In the genomic region with DNA sequence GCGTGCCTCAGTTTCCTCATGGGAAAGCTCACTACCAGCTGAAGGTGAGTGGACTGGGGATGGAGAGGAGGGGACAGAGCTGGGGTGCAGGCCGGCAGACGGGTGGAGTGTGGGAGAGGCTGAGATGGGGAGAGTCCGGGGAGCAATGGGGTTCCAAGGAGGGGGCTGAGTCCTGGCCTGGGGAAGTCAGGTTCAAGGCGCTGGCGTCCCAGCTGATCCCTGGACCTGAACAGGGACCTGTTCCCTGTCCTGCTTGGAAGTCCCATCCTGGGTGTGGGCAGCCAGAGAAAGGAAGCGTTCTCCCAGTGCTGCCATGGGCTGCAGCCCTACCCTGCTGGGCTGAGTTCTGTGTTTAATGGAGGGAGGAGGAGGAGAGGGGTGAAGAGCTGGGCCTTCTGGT, we compare ENCODE assay signal across 26 cellular contexts.
DNase-seq lines count a peak whose midpoint lies in the region; ATAC-seq, FAIRE-seq and TF ChIP-seq lines count a peak whose summit lies in the region.
"Had no signal": no experiment of that assay in that cellular context is flagged by ENCODE, and none has a peak within 500 bp of the region (broad histone marks: within the 10 kb centered on the region; RNA-seq: fewer than 3 reads in every experiment).

No MANE protein-coding gene starts in this region.

- 72% methylated on average over 7 of the region's 7 CpGs for WGBS in A549 (ENCODE audit: missing lambda C conversion rate)
- 78 to 89% methylated on average over 7 of the region's 7 CpGs for WGBS in pancreas, 2 donors

- H3K4me1 Mint-ChIP-seq in WTC11: peaks cover 35% of the 10 kb centered on the region
- H3K4me1 Mint-ChIP-seq in CD8-positive, alpha-beta memory T cell: peaks cover 0 to 12% (median 4%) of the 10 kb centered on the region in 3 donors
- H3K4me1 Mint-ChIP-seq: activated CD4-positive, alpha-beta T cell treated with anti-CD3 and anti-CD28 coated beads for 36 hours; activated T-helper 17 cell treated with anti-CD3 and anti-CD28 coated beads, Interleukin-2, amount 50 U/mL, for 72 hours; stimulated activated naive CD8-positive, alpha-beta T cell treated with anti-CD3 and anti-CD28 coated beads, Interleukin-15, amount 100 ng/mL, for 72 hours had no signal

- intact Hi-C loops in left colon (cut with DNase I, micrococcal nuclease): no loop called here
- intact Hi-C loops in pancreas (cut with DNase I): no loop called here

- CTCF ChIA-PET in A549 (lab: Yijun Ruan, JAX): interaction anchor here (1.1 to 5.6 kb wide), 8 partner anchors 11 to 437 kb away, joined by 3 to 76 read pairs (median 4); partner anchors contain the start of gene GNE
- CTCF ChIA-PET in WTC11 (lab: Charles Lee): interaction anchor here (0.6 to 3.5 kb wide), 4 partner anchors 10 to 632 kb away, joined by 3 to 26 read pairs (median 5); no protein-coding TSS in a partner anchor
- CTCF ChIA-PET in CD8-positive, alpha-beta memory T cell (lab: Charles Lee): interaction anchor here (1.6 kb wide), 1 partner anchor 10 kb away, joined by 8 read pairs; no protein-coding TSS in a partner anchor

- DNase-seq in A549 (ENCODE audit: low read depth in 1 of 2, low spot score in 1 of 2): no peak
- DNase-seq in WTC11 (ENCODE audit: low spot score): no peak
- DNase-seq in left colon: peak in 1 of 2 donors; percentile 42
- peak in 1 of 6 donors; percentile 51 for DNase-seq in pancreas
- no peak for DNase-seq in CD8-positive, alpha-beta memory T cell
- DNase-seq in activated naive CD4-positive, alpha-beta T cell treated with anti-CD3 and anti-CD28 coated beads, Interleukin-2, amount 50 U/mL, for 16 hours: no peak
- no peak for DNase-seq in D341Med (ENCODE audit: low spot score)
- DNase-seq: activated CD4-positive, alpha-beta T cell treated with anti-CD3 and anti-CD28 coated beads for 36 hours; dermis blood vessel endothelial cell; HCEC 1CT; Karpas-422; NCI-H1092 treated with DMSO at 0.1 percent for 48 hours; NCI-H2081 treated with DMSO at 0.1 percent for 48 hours; NCI-H510A; spleen; stimulated activated CD4-positive, alpha-beta T cell treated with anti-CD3 and anti-CD28 coated beads, Interleukin-4, amount 100 ng/mL, for 4 hours; stimulated activated naive CD8-positive, alpha-beta T cell treated with anti-CD3 and anti-CD28 coated beads, Interleukin-15, amount 100 ng/mL, for 72 hours; SW 1271 had no signal

- TF ChIP-seq RAD21 in A549 (conservative IDR thresholded peaks at IDR 0.05 in 1 of 2, IDR thresholded peaks at IDR 0.05 in 1 of 2): no peak

- TF ChIP-seq CTCF in A549 (IDR thresholded peaks at IDR 0.05): no peak
- no peak for TF ChIP-seq CTCF in WTC11 (IDR thresholded peaks at IDR 0.05)
- no peak for TF ChIP-seq CTCF in pancreas (IDR thresholded peaks at IDR 0.05)

- peak overlapping the region; percentile 87 to 99 for H3K27ac ChIP-seq in A549
- peak overlapping the region; percentile 40 to 81 (median 74) for H3K27ac ChIP-seq in pancreas
- H3K27ac ChIP-seq in CD8-positive, alpha-beta memory T cell (ENCODE audit: low read depth, low read length): no peak overlapping the region
- H3K27ac ChIP-seq: BLaER1, spleen had no signal

- FAIRE-seq in A549 (lab: Jason Lieb, UNC) (no peak), pancreas (lab: Jason Lieb, UNC) (no peak)
- FAIRE-seq: A204.1, frontal cortex, TTC549 had no signal

- H3K27me3 Mint-ChIP-seq in WTC11 (ENCODE audit: low read depth): no peaks in the 10 kb centered on the region; the same call in 1 of the 2 replicates
- peaks cover 0 to 9% of the 10 kb centered on the region in 2 donors for H3K27me3 Mint-ChIP-seq in CD8-positive, alpha-beta memory T cell
- H3K27me3 Mint-ChIP-seq: activated CD4-positive, alpha-beta T cell treated with anti-CD3 and anti-CD28 coated beads for 36 hours; activated T-helper 17 cell treated with anti-CD3 and anti-CD28 coated beads, Interleukin-2, amount 50 U/mL, for 72 hours had no signal

- no peak overlapping the region for H3K4me3 ChIP-seq in A549
- H3K4me3 ChIP-seq in pancreas: no peak overlapping the region
- no peak overlapping the region for H3K4me3 ChIP-seq in CD8-positive, alpha-beta memory T cell (ENCODE audit: low read length)
- H3K4me3 ChIP-seq: BLaER1, spleen had no signal

- POLR2A ChIA-PET in A549 (lab: Yijun Ruan, JAX) (interaction anchor here (1.0 to 4.6 kb wide), 3 partner anchors 10 to 129 kb away, joined by 3 to 40 read pairs (median 7); partner anchors contain the start of genes CLTA and GNE), WTC11 (lab: Charles Lee) (no interaction called here)
- POLR2A ChIA-PET in CD8-positive, alpha-beta memory T cell (lab: Charles Lee): no interaction called here

- no peaks in the 10 kb centered on the region for H3K36me3 Mint-ChIP-seq in WTC11
- peaks cover 0 to 5% (median 0%) of the 10 kb centered on the region in 3 donors for H3K36me3 Mint-ChIP-seq in CD8-positive, alpha-beta memory T cell

- H3K27me3 ChIP-seq in pancreas: no peaks in the 10 kb centered on the region
- no peaks in the 10 kb centered on the region for H3K27me3 ChIP-seq in CD8-positive, alpha-beta memory T cell (ENCODE audit: insufficient read depth, low read length, poor library complexity, severe bottlenecking)
- H3K27me3 ChIP-seq: BLaER1 had no signal

- no peak for TF ChIP-seq POLR2A in A549 (IDR thresholded peaks at IDR 0.05; ENCODE audit: low read length)

- H3K4me1 ChIP-seq in A549 (peaks cover 64% of the 10 kb centered on the region), pancreas (peaks cover 4 to 20% (median 6%) of the 10 kb centered on the region in 3 donors)
- H3K4me1 ChIP-seq in CD8-positive, alpha-beta memory T cell (ENCODE audit: insufficient read depth, low read length): no peaks in the 10 kb centered on the region
- H3K4me1 ChIP-seq: spleen had no signal

- peak in 1 of 2 experiments; percentile 28; a peak in 3 of 6 replicates for ATAC-seq in A549
- ATAC-seq in WTC11: no peak; the same call in 1 of the 2 replicates
- ATAC-seq in left colon: peak; percentile 40
- ATAC-seq in pancreas: no peak
- no peak for ATAC-seq in GM18907 (IDR thresholded peaks at IDR 0.05; ENCODE audit: unreplicated experiment)
- ATAC-seq: activated CD4-positive, alpha-beta T cell treated with anti-CD3 and anti-CD28 coated beads for 36 hours; activated T-helper 17 cell treated with anti-CD3 and anti-CD28 coated beads, Interleukin-2, amount 50 U/mL, for 72 hours; Right ventricle myocardium inferior; stimulated activated naive CD8-positive, alpha-beta T cell treated with anti-CD3 and anti-CD28 coated beads, Interleukin-15, amount 100 ng/mL, for 72 hours had no signal

- H3K9me3 ChIP-seq in A549 (peaks cover 16% of the 10 kb centered on the region), pancreas (no peaks in the 10 kb centered on the region)
- no peaks in the 10 kb centered on the region for H3K9me3 ChIP-seq in CD8-positive, alpha-beta memory T cell (ENCODE audit: low read length)

- TF ChIP-seq EP300 in A549 (IDR thresholded peaks at IDR 0.05): no peak

- H3K9me3 Mint-ChIP-seq in WTC11: peaks cover 9% of the 10 kb centered on the region
- peaks cover 0 to 2% (median 0%) of the 10 kb centered on the region in 5 donors for H3K9me3 Mint-ChIP-seq in CD8-positive, alpha-beta memory T cell
- H3K9me3 Mint-ChIP-seq: activated T-helper 17 cell treated with anti-CD3 and anti-CD28 coated beads, Interleukin-2, amount 50 U/mL, for 72 hours; stimulated activated naive CD8-positive, alpha-beta T cell treated with anti-CD3 and anti-CD28 coated beads, Interleukin-15, amount 100 ng/mL, for 72 hours had no signal

- peak overlapping the region; percentile 53; the same call in 1 of the 2 replicates for H3K27ac Mint-ChIP-seq in WTC11
- H3K27ac Mint-ChIP-seq in CD8-positive, alpha-beta memory T cell: no peak overlapping the region
- H3K27ac Mint-ChIP-seq: activated CD4-positive, alpha-beta T cell treated with anti-CD3 and anti-CD28 coated beads for 36 hours; activated T-helper 17 cell treated with anti-CD3 and anti-CD28 coated beads, Interleukin-2, amount 50 U/mL, for 72 hours; stimulated activated naive CD8-positive, alpha-beta T cell treated with anti-CD3 and anti-CD28 coated beads, Interleukin-15, amount 100 ng/mL, for 72 hours had no signal

- no peaks in the 10 kb centered on the region for H3K36me3 ChIP-seq in pancreas
- H3K36me3 ChIP-seq in CD8-positive, alpha-beta memory T cell (ENCODE audit: insufficient read depth, low read length): no peaks in the 10 kb centered on the region
- H3K36me3 ChIP-seq: BLaER1, spleen had no signal

- H3K4me2 ChIP-seq in A549: peak overlapping the region; percentile 62
- H3K4me2 ChIP-seq: BLaER1 had no signal

- no peak overlapping the region for H3K4me3 Mint-ChIP-seq in WTC11
- H3K4me3 Mint-ChIP-seq in CD8-positive, alpha-beta memory T cell: no peak overlapping the region
- H3K4me3 Mint-ChIP-seq: activated CD4-positive, alpha-beta T cell treated with anti-CD3 and anti-CD28 coated beads for 36 hours; activated T-helper 17 cell treated with anti-CD3 and anti-CD28 coated beads, Interleukin-2, amount 50 U/mL, for 72 hours; neural crest cell; stimulated activated naive CD8-positive, alpha-beta T cell treated with anti-CD3 and anti-CD28 coated beads, Interleukin-15, amount 100 ng/mL, for 72 hours had no signal

TF ChIP-seq in A549, 52 proteins besides CTCF, POLR2A, EP300 and RAD21:
- no peak for TF ChIP-seq TP53 (CRISPR knock-in tag; IDR thresholded peaks at IDR 0.05)
TF ChIP-seq in A549: peak in this region for 0.

TF ChIP-seq in WTC11, 78 proteins besides CTCF, POLR2A, EP300 and RAD21 (continues in another document):
- no peak for TF ChIP-seq EMX1 (CRISPR knock-in tag; IDR thresholded peaks at IDR 0.05)
- TF ChIP-seq SMAD4 (CRISPR knock-in tag; IDR thresholded peaks at IDR 0.05): no peak
- TF ChIP-seq, protein P1, sequence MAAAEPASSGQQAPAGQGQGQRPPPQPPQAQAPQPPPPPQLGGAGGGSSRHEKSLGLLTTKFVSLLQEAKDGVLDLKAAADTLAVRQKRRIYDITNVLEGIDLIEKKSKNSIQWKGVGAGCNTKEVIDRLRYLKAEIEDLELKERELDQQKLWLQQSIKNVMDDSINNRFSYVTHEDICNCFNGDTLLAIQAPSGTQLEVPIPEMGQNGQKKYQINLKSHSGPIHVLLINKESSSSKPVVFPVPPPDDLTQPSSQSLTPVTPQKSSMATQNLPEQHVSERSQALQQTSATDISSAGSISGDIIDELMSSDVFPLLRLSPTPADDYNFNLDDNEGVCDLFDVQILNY (CRISPR knock-in tag; IDR thresholded peaks at IDR 0.05): no peak
